Comparison of ENCODE assay signal across 14 cellular contexts in genomic region chr7:86320341-86320740, GRCh38.
A peak's percentile ranks its signal among the peaks of the same experiment; 100 is the strongest.
DNase-seq lines count a peak whose midpoint lies in the region; ATAC-seq and TF ChIP-seq lines count a peak whose summit lies in the region.
"Had no signal": no experiment of that assay in that cellular context is flagged by ENCODE, and none has a peak within 500 bp of the region (broad histone marks: within the 10 kb centered on the region; RNA-seq: fewer than 3 reads in every experiment).

No MANE protein-coding gene starts in this region.

- no peak for ATAC-seq in GM18505 (IDR thresholded peaks at IDR 0.05; ENCODE audit: unreplicated experiment)
- ATAC-seq in activated T-helper 17 cell treated with anti-CD3 and anti-CD28 coated beads, Interleukin-2, amount 50 U/mL, for 72 hours (replicated peaks): no peak
- ATAC-seq: A549 had no signal

- no peaks in the 10 kb centered on the region for H3K4me1 Mint-ChIP-seq in activated T-helper 17 cell treated with anti-CD3 and anti-CD28 coated beads, Interleukin-2, amount 50 U/mL, for 72 hours

- no peaks in the 10 kb centered on the region for H3K27me3 Mint-ChIP-seq in activated T-helper 17 cell treated with anti-CD3 and anti-CD28 coated beads, Interleukin-2, amount 50 U/mL, for 72 hours
- H3K27me3 Mint-ChIP-seq: CD4-positive, alpha-beta T cell had no signal

- no peaks in the 10 kb centered on the region for H3K36me3 ChIP-seq in neuron (ENCODE audit: insufficient read depth, low read length)
- H3K36me3 ChIP-seq: HAP-1 had no signal

- no peak overlapping the region for H3K4me3 Mint-ChIP-seq in activated T-helper 17 cell treated with anti-CD3 and anti-CD28 coated beads, Interleukin-2, amount 50 U/mL, for 72 hours
- H3K4me3 Mint-ChIP-seq: CD4-positive, alpha-beta T cell had no signal

- H3K9me3 ChIP-seq in neuron (ENCODE audit: low read length): no peaks in the 10 kb centered on the region
- H3K9me3 ChIP-seq: A549, HAP-1 had no signal

- H2AFZ ChIP-seq in neuron (ENCODE audit: low read depth, low read length): peak overlapping the region; percentile 15

- no peak for TF ChIP-seq POLR2A in GM18505 (IDR thresholded peaks at IDR 0.05; ENCODE audit: borderline replicate concordance, extremely low read depth, insufficient read depth, insufficient read length)

- peaks cover 3% of the 10 kb centered on the region for H3K9me3 Mint-ChIP-seq in activated T-helper 17 cell treated with anti-CD3 and anti-CD28 coated beads, Interleukin-2, amount 50 U/mL, for 72 hours
- H3K9me3 Mint-ChIP-seq: CD4-positive, alpha-beta T cell had no signal

- H3K27me3 ChIP-seq in neuron (ENCODE audit: insufficient read depth, low read length): no peaks in the 10 kb centered on the region

- H3K27ac Mint-ChIP-seq in activated T-helper 17 cell treated with anti-CD3 and anti-CD28 coated beads, Interleukin-2, amount 50 U/mL, for 72 hours: no peak overlapping the region
- H3K27ac Mint-ChIP-seq: CD4-positive, alpha-beta T cell had no signal

- DNase-seq in COR-L47 (lab: John Stamatoyannopoulos, UW) (peak; percentile 5), NCI-H2081 treated with DMSO at 0.1 percent for 48 hours (lab: John Stamatoyannopoulos, UW) (peak; percentile 18), NCI-H526 treated with DMSO at 0.1 percent for 48 hours (lab: John Stamatoyannopoulos, UW) (peak; percentile 92), mucosa of gallbladder (ENCODE audit: low spot score) (no peak)
- DNase-seq: AML-193; CD4-positive, alpha-beta T cell; DMS153; DMS79 treated with DMSO at 0.1 percent for 48 hours; GF-D8 had no signal

- H3K4me1 ChIP-seq in neuron (ENCODE audit: insufficient read depth, low read length): peaks cover 27% of the 10 kb centered on the region
- H3K4me1 ChIP-seq: A549 had no signal

- no peaks in the 10 kb centered on the region for H3K36me3 Mint-ChIP-seq in activated T-helper 17 cell treated with anti-CD3 and anti-CD28 coated beads, Interleukin-2, amount 50 U/mL, for 72 hours (ENCODE audit: low read depth)

- no peak overlapping the region for H3K4me3 ChIP-seq in neuron (ENCODE audit: low read length)
- H3K4me3 ChIP-seq: A549, HAP-1 had no signal
